21 cellular contexts compared by ENCODE assay signal in the genomic region with DNA sequence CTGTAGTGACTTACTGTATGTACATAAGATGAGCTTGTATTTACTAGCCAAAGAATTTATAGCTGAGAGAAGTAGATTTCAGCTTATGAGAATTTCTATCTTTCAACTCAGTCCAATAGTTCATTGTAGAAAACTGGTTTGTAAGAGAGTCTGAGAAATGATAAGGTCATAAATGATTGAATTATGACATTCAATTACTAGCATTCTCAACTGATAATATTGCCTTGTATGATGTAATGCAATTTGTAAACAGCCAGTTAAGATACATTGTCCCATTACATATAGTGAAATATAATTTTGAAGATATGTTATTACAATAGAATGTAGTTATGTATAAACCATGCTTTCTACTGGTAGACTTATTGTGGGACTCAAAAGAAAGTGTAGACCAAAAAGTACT. TPM values are rescaled to one million over a fixed set of nuclear protein-coding genes. Genes with fewer than 3 reads are reported as not detected.
A peak's percentile ranks its signal among the peaks of the same experiment; 100 is the strongest.
DNase-seq lines count a peak whose midpoint lies in the region; ATAC-seq, FAIRE-seq and TF ChIP-seq lines count a peak whose summit lies in the region.
"Had no signal": no experiment of that assay in that cellular context is flagged by ENCODE, and none has a peak within 500 bp of the region (broad histone marks: within the 10 kb centered on the region; RNA-seq: fewer than 3 reads in every experiment).

No MANE protein-coding gene starts in this region.

- H3K27me3 Mint-ChIP-seq in nephron (ENCODE audit: low read depth): peaks cover 6% of the 10 kb centered on the region

- H4K20me1 ChIP-seq in HepG2 (ENCODE audit: insufficient read depth, low read length): no peaks in the 10 kb centered on the region
- H4K20me1 ChIP-seq: BLaER1 had no signal

- no peaks in the 10 kb centered on the region for H3K4me1 ChIP-seq in HepG2 (ENCODE audit: insufficient read depth, low read length)
- H3K4me1 ChIP-seq in right lobe of liver: no peaks in the 10 kb centered on the region
- H3K4me1 ChIP-seq: BE2C, BLaER1 had no signal

- DNase-seq in HepG2 (ENCODE audit: low spot score) (no peak), right lobe of liver (no peak), D721Med (ENCODE audit: insufficient read length, low spot score) (no peak), GF-D8 (lab: John Stamatoyannopoulos, UW) (no peak), AML-193 (lab: John Stamatoyannopoulos, UW) (no peak), GM10266 (ENCODE audit: extremely low spot score) (no peak)
- DNase-seq: 8988T; BE2C; C1 segment of cervical spinal cord; CD4-positive, alpha-beta memory T cell; CD4-positive, CD25-positive, alpha-beta regulatory T cell; CD8-positive, alpha-beta memory T cell; COR-L47; DMS79 treated with DMSO at 0.1 percent for 48 hours had no signal

- no peak overlapping the region for H3K4me2 ChIP-seq in HepG2 (ENCODE audit: low read depth, low read length)
- H3K4me2 ChIP-seq: BLaER1 had no signal

- CTCF ChIA-PET in HepG2 (lab: Yijun Ruan, JAX; ENCODE audit: low intra/inter-chr PET ratio, low total read pairs): no interaction called here

- 0 out of 5 replicates have a peak, but pooled peaks cover 0 to 1% of the 10 kb centered on the region in 2 experiments for H3K27me3 ChIP-seq in HepG2 (ENCODE audit: control insufficient read depth in 1 of 2, insufficient read depth in 2 of 2, low read length in 2 of 2)
- no peaks in the 10 kb centered on the region for H3K27me3 ChIP-seq in right lobe of liver
- H3K27me3 ChIP-seq: BLaER1 had no signal

- H3K79me2 ChIP-seq in HepG2 (ENCODE audit: insufficient read depth, low read length): no peaks in the 10 kb centered on the region

- H3K36me3 ChIP-seq in HepG2 (replicated peaks in 1 of 2; ENCODE audit: control insufficient read depth in 1 of 2, insufficient read depth in 2 of 2, low read length in 2 of 2): no peaks in the 10 kb centered on the region
- no peaks in the 10 kb centered on the region for H3K36me3 ChIP-seq in right lobe of liver
- H3K36me3 ChIP-seq: BE2C, BLaER1 had no signal

- intact Hi-C loops in HepG2 (cut with micrococcal nuclease; ENCODE audit: unreplicated experiment): no loop called here
- intact Hi-C loops in right lobe of liver (cut with DNase I): no loop called here

- H2AFZ ChIP-seq in HepG2 (ENCODE audit: low read length): no peak overlapping the region

- TF ChIP-seq POLR2A in HepG2 (IDR thresholded peaks at IDR 0.05; ENCODE audit: insufficient read depth in 1 of 2, low read depth in 2 of 2, low read length in 2 of 2) (no peak), right lobe of liver (IDR thresholded peaks at IDR 0.05) (no peak)

- TF ChIP-seq CTCF in HepG2 (CRISPR knock-in tag; IDR thresholded peaks at IDR 0.05) (no peak), right lobe of liver (IDR thresholded peaks at IDR 0.05) (no peak), D721Med (IDR thresholded peaks at IDR 0.05; ENCODE audit: insufficient read depth, missing control alignments) (no peak), nephron (IDR thresholded peaks at IDR 0.05; ENCODE audit: unreplicated experiment in 3 of 3) (no peak), GM10266 (IDR thresholded peaks at IDR 0.05; ENCODE audit: control insufficient read depth, insufficient read depth, low read depth, missing control alignments) (no peak)

- no peak overlapping the region for H3K9ac ChIP-seq in HepG2 (ENCODE audit: insufficient read depth, low read depth, low read length)
- H3K9ac ChIP-seq: BLaER1 had no signal

- H3K4me3 ChIP-seq in HepG2 (replicated peaks in 1 of 3; ENCODE audit: insufficient read depth in 1 of 3, low read depth in 2 of 3, low read length in 3 of 3) (no peak overlapping the region), right lobe of liver (no peak overlapping the region)
- H3K4me3 ChIP-seq: BLaER1 had no signal

- BruUV-seq in HepG2 (replicated peaks; lab: Mats Ljungman, UMichigan): no TSS peak

- H3K4me1 Mint-ChIP-seq in nephron: peaks cover 44% of the 10 kb centered on the region
- H3K4me1 Mint-ChIP-seq: CD14-positive monocyte; CD4-positive, alpha-beta memory T cell; CD4-positive, CD25-positive, alpha-beta regulatory T cell; CD8-positive, alpha-beta memory T cell had no signal

- H3K9me3 ChIP-seq in HepG2 (ENCODE audit: low read length) (no peaks in the 10 kb centered on the region), right lobe of liver (no peaks in the 10 kb centered on the region)
- H3K9me3 ChIP-seq: BE2C, BLaER1 had no signal

- no peak for FAIRE-seq in HepG2 (lab: Jason Lieb, UNC)
- peak; percentile 6 for FAIRE-seq in D721Med (lab: Jason Lieb, UNC)
- FAIRE-seq: A204.1, G401.6, GM12891, GM19239 had no signal

- TF ChIP-seq RAD21 in HepG2 (CRISPR knock-in tag; IDR thresholded peaks at IDR 0.05): no peak

- H3K9me3 Mint-ChIP-seq in nephron: peaks cover 5% of the 10 kb centered on the region
- H3K9me3 Mint-ChIP-seq: CD4-positive, alpha-beta memory T cell; CD4-positive, CD25-positive, alpha-beta regulatory T cell; CD8-positive, alpha-beta memory T cell had no signal

- ATAC-seq in HepG2 (no peak), right lobe of liver (no peak)

- POLR2A ChIA-PET in HepG2 (lab: Yijun Ruan, JAX): no interaction called here

- TF ChIP-seq EP300 in HepG2 (IDR thresholded peaks at IDR 0.05; ENCODE audit: low read depth in 2 of 2, low read length in 2 of 2) (no peak), HepG2 (CRISPR knock-in tag; IDR thresholded peaks at IDR 0.05; ENCODE audit: borderline replicate concordance) (no peak)

- H3K27ac Mint-ChIP-seq in nephron: peak overlapping the region in 2 of 3 experiments; percentile 22 to 92
- H3K27ac Mint-ChIP-seq: CD14-positive monocyte; CD4-positive, alpha-beta memory T cell; CD4-positive, CD25-positive, alpha-beta regulatory T cell; CD8-positive, alpha-beta memory T cell had no signal

- in situ Hi-C loops in HepG2 (cut with HindIII; ENCODE audit: extremely low pct_ligation_motif_present, low pct_unique_long_range_greater_than_20kb): no loop called here

- no peaks in the 10 kb centered on the region for H3K36me3 Mint-ChIP-seq in nephron (ENCODE audit: low read depth)
- H3K36me3 Mint-ChIP-seq: CD14-positive monocyte; CD4-positive, alpha-beta memory T cell; CD4-positive, CD25-positive, alpha-beta regulatory T cell; CD8-positive, alpha-beta memory T cell had no signal

- no peak overlapping the region for H3K4me3 Mint-ChIP-seq in nephron
- H3K4me3 Mint-ChIP-seq: CD14-positive monocyte; CD4-positive, alpha-beta memory T cell; CD4-positive, CD25-positive, alpha-beta regulatory T cell; CD8-positive, alpha-beta memory T cell had no signal

- H3K27ac ChIP-seq in HepG2 (ENCODE audit: extremely low read length, insufficient read depth, low read length) (no peak overlapping the region), right lobe of liver (no peak overlapping the region)
- H3K27ac ChIP-seq: BLaER1 had no signal

TF ChIP-seq in HepG2, 621 proteins besides CTCF, POLR2A, EP300 and RAD21 (continues in another document):
- TF ChIP-seq NPAS2 (CRISPR knock-in tag; IDR thresholded peaks at IDR 0.05; ENCODE audit: borderline replicate concordance): no peak

RNA-seq across cellular contexts. Expression of a gene that starts 42.5 kb away (rescaled TPM):
- total RNA-seq in HepG2 (2016; rRNA removed; fragmentation: Illumina TruSeq; extraction: Trizol) (118 and 209 TPM in 2 replicates), right lobe of liver (10 to 100 TPM; 41.3 to 53.5 (median 43.0) TPM)
- 59.5 and 67.0 TPM in 2 replicates for total RNA-seq in HepG2 (2016; cell fraction: cytosol; rRNA removed; fragmentation: Illumina TruSeq; extraction: Trizol; ENCODE audit: low read depth)
- total RNA-seq in HepG2 (2016; cell fraction: insoluble cytoplasmic fraction; rRNA removed; fragmentation: Illumina TruSeq; extraction: Trizol): 113 and 182 TPM in 2 replicates
- total RNA-seq in HepG2 (2016; cell fraction: membrane; rRNA removed; fragmentation: Illumina TruSeq; extraction: Trizol): 152 and 164 TPM in 2 replicates
- 67.2 and 75.9 TPM in 2 replicates for total RNA-seq in HepG2 (2016; cell fraction: nucleus; rRNA removed; fragmentation: Illumina TruSeq; extraction: Trizol)
- 50.0 and 66.9 TPM in 2 replicates for polyA plus RNA-seq in HepG2 (2011; rRNA removed)
- 45.9 and 56.3 TPM in 2 replicates for polyA plus RNA-seq in HepG2 (2011; cell fraction: cytosol; rRNA removed)
- polyA plus RNA-seq in HepG2 (2011; cell fraction: nucleus; rRNA removed): 15.4 and 18.5 TPM in 2 replicates
- polyA plus RNA-seq in HepG2 (2012): 98.4 and 107 TPM in 2 replicates
- 84.6 and 85.9 TPM in 2 replicates for polyA plus RNA-seq in HepG2 (2016; cell fraction: cytosol; fragmentation: Illumina TruSeq; extraction: Trizol; ENCODE audit: low read depth)
- 184 and 200 TPM in 2 replicates for polyA plus RNA-seq in HepG2 (2016; cell fraction: insoluble cytoplasmic fraction; fragmentation: Illumina TruSeq; extraction: Trizol; ENCODE audit: low read depth)
- polyA plus RNA-seq in HepG2 (2016; cell fraction: membrane; fragmentation: Illumina TruSeq; extraction: Trizol; ENCODE audit: low read depth): 141 and 148 TPM in 2 replicates
- polyA plus RNA-seq in HepG2 (2016; cell fraction: nucleus; fragmentation: Illumina TruSeq; extraction: Trizol; ENCODE audit: insufficient read depth, low read depth): 89.3 and 99.2 TPM in 2 replicates
- 120 and 181 TPM in 2 replicates for polyA minus RNA-seq in HepG2 (2011; rRNA and poly(A)+ RNA removed; ENCODE audit: low replicate concordance)
- polyA minus RNA-seq in HepG2 (2011; cell fraction: cytosol; rRNA and poly(A)+ RNA removed): 78.0 and 91.8 TPM in 2 replicates
- 38.5 and 42.1 TPM in 2 replicates for polyA minus RNA-seq in HepG2 (2011; cell fraction: nucleus; rRNA and poly(A)+ RNA removed)

RNA-seq across cellular contexts. Expression of a gene that starts 50.5 kb away (rescaled TPM):
- 43.4 and 51.6 TPM in 2 replicates for total RNA-seq in HepG2 (2016; rRNA removed; fragmentation: Illumina TruSeq; extraction: Trizol)
- total RNA-seq in HepG2 (2016; cell fraction: cytosol; rRNA removed; fragmentation: Illumina TruSeq; extraction: Trizol; ENCODE audit: low read depth): 9.4 and 10.4 TPM in 2 replicates
- 40.9 and 52.2 TPM in 2 replicates for total RNA-seq in HepG2 (2016; cell fraction: insoluble cytoplasmic fraction; rRNA removed; fragmentation: Illumina TruSeq; extraction: Trizol)
- total RNA-seq in HepG2 (2016; cell fraction: membrane; rRNA removed; fragmentation: Illumina TruSeq; extraction: Trizol): 23.4 and 25.9 TPM in 2 replicates
- 44.6 and 50.9 TPM in 2 replicates for total RNA-seq in HepG2 (2016; cell fraction: nucleus; rRNA removed; fragmentation: Illumina TruSeq; extraction: Trizol)
- 37.1 and 39.2 TPM in 2 replicates for polyA plus RNA-seq in HepG2 (2011; rRNA removed)
- 30.2 and 34.0 TPM in 2 replicates for polyA plus RNA-seq in HepG2 (2011; cell fraction: cytosol; rRNA removed)
- 26.3 and 29.3 TPM in 2 replicates for polyA plus RNA-seq in HepG2 (2011; cell fraction: nucleus; rRNA removed)
- 19.5 and 25.8 TPM in 2 replicates for polyA plus RNA-seq in HepG2 (2012)
- 2.6 and 3.2 TPM in 2 replicates for polyA plus RNA-seq in HepG2 (2016; cell fraction: cytosol; fragmentation: Illumina TruSeq; extraction: Trizol; ENCODE audit: low read depth)
- 42.1 and 42.3 TPM in 2 replicates for polyA plus RNA-seq in HepG2 (2016; cell fraction: insoluble cytoplasmic fraction; fragmentation: Illumina TruSeq; extraction: Trizol; ENCODE audit: low read depth)
- polyA plus RNA-seq in HepG2 (2016; cell fraction: membrane; fragmentation: Illumina TruSeq; extraction: Trizol; ENCODE audit: low read depth): 8.5 and 8.8 TPM in 2 replicates
- polyA plus RNA-seq in HepG2 (2016; cell fraction: nucleus; fragmentation: Illumina TruSeq; extraction: Trizol; ENCODE audit: insufficient read depth, low read depth): 28.2 and 28.4 TPM in 2 replicates
- polyA minus RNA-seq in HepG2 (2011; rRNA and poly(A)+ RNA removed; ENCODE audit: low replicate concordance): 3.8 and 44.2 TPM in 2 replicates
- 23.0 and 33.1 TPM in 2 replicates for polyA minus RNA-seq in HepG2 (2011; cell fraction: cytosol; rRNA and poly(A)+ RNA removed)
- 108 and 119 TPM in 2 replicates for polyA minus RNA-seq in HepG2 (2011; cell fraction: nucleus; rRNA and poly(A)+ RNA removed)
- total RNA-seq in right lobe of liver: 10 to 100 TPM; 21.3 to 44.8 (median 28.2) TPM
